Comparison of ENCODE assay signal across 1 cellular context in genomic region chr22:35400335-35400680, GRCh38.
TF ChIP-seq lines count a peak whose summit lies in the region.

No MANE protein-coding gene starts in this region.

TF ChIP-seq in K562, 482 proteins besides CTCF, POLR2A, EP300 and RAD21 (continued from another document and continues in another):
- TF ChIP-seq HCFC1 (IDR thresholded peaks at IDR 0.05; ENCODE audit: low read depth, low read length), result no peak
- TF ChIP-seq RBM39 (optimal IDR thresholded peaks at IDR 0.05; ENCODE audit: low read depth, low read length), result no peak
- no peak for TF ChIP-seq TCF15 (CRISPR knock-in tag; IDR thresholded peaks at IDR 0.05)
- no peak for TF ChIP-seq MAFG (tag; conservative IDR thresholded peaks at IDR 0.05)
- no peak for TF ChIP-seq NEUROD1 (IDR thresholded peaks at IDR 0.05; ENCODE audit: borderline replicate concordance, low read depth, low read length, partially characterized antibody)
- TF ChIP-seq RBBP5 (IDR thresholded peaks at IDR 0.05; ENCODE audit: borderline replicate concordance, insufficient read depth, low read length, poor library complexity, severe bottlenecking), result no peak
- TF ChIP-seq DDX20 (tag; IDR thresholded peaks at IDR 0.05; ENCODE audit: low read depth), result no peak
- 0 out of 2 replicates have a peak, but pooled peaks have one; percentile 34 for TF ChIP-seq SRSF3 (IDR thresholded peaks at IDR 0.05; ENCODE audit: insufficient read depth, low read length)
- 0 out of 2 replicates have a peak, but pooled peaks have one; percentile 10 for TF ChIP-seq MGA (IDR thresholded peaks at IDR 0.05)
- no peak for TF ChIP-seq TBL1XR1 (IDR thresholded peaks at IDR 0.05; ENCODE audit: low read length in 2 of 2)
- peak; percentile 83 for TF ChIP-seq RBFOX2 (IDR thresholded peaks at IDR 0.05; ENCODE audit: low read depth, low read length)
- TF ChIP-seq SMARCA5 (IDR thresholded peaks at IDR 0.05), result no peak
- TF ChIP-seq ARHGAP35 (IDR thresholded peaks at IDR 0.05; ENCODE audit: partially characterized antibody), result no peak
- TF ChIP-seq AFF4 (CRISPR knock-in tag; IDR thresholded peaks at IDR 0.05), result no peak; the same call in 1 of the 2 replicates
- peak; percentile 70; the same call in 1 of the 2 replicates for TF ChIP-seq POLR2G (IDR thresholded peaks at IDR 0.05; ENCODE audit: low read depth, low read length)
- TF ChIP-seq FOXA3 (CRISPR knock-in tag; conservative IDR thresholded peaks at IDR 0.05 in 1 of 2, IDR thresholded peaks at IDR 0.05 in 1 of 2), result no peak
- TF ChIP-seq SMAD2 (IDR thresholded peaks at IDR 0.05; ENCODE audit: low read depth, low read length), result no peak
- TF ChIP-seq ZNF655 (CRISPR knock-in tag; IDR thresholded peaks at IDR 0.05), result no peak
- no peak for TF ChIP-seq BRD9 (IDR thresholded peaks at IDR 0.05; ENCODE audit: low read depth, partially characterized antibody)
- TF ChIP-seq U2AF2 (optimal IDR thresholded peaks at IDR 0.05; ENCODE audit: low read depth, low read length), result no peak
- TF ChIP-seq NFIX (CRISPR knock-in tag; IDR thresholded peaks at IDR 0.05; ENCODE audit: low read depth), result no peak
- TF ChIP-seq, protein P1, sequence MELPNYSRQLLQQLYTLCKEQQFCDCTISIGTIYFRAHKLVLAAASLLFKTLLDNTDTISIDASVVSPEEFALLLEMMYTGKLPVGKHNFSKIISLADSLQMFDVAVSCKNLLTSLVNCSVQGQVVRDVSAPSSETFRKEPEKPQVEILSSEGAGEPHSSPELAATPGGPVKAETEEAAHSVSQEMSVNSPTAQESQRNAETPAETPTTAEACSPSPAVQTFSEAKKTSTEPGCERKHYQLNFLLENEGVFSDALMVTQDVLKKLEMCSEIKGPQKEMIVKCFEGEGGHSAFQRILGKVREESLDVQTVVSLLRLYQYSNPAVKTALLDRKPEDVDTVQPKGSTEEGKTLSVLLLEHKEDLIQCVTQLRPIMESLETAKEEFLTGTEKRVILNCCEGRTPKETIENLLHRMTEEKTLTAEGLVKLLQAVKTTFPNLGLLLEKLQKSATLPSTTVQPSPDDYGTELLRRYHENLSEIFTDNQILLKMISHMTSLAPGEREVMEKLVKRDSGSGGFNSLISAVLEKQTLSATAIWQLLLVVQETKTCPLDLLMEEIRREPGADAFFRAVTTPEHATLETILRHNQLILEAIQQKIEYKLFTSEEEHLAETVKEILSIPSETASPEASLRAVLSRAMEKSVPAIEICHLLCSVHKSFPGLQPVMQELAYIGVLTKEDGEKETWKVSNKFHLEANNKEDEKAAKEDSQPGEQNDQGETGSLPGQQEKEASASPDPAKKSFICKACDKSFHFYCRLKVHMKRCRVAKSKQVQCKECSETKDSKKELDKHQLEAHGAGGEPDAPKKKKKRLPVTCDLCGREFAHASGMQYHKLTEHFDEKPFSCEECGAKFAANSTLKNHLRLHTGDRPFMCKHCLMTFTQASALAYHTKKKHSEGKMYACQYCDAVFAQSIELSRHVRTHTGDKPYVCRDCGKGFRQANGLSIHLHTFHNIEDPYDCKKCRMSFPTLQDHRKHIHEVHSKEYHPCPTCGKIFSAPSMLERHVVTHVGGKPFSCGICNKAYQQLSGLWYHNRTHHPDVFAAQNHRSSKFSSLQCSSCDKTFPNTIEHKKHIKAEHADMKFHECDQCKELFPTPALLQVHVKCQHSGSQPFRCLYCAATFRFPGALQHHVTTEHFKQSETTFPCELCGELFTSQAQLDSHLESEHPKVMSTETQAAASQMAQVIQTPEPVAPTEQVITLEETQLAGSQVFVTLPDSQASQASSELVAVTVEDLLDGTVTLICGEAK (IDR thresholded peaks at IDR 0.05), result no peak
- TF ChIP-seq, protein P1 (CRISPR knock-in tag; IDR thresholded peaks at IDR 0.05), result no peak
- no peak for TF ChIP-seq CBX5 (IDR thresholded peaks at IDR 0.05; ENCODE audit: borderline replicate concordance, low read depth)
- no peak for TF ChIP-seq MTA2 (IDR thresholded peaks at IDR 0.05; ENCODE audit: low read depth)
- no peak for TF ChIP-seq ZNF77 (CRISPR knock-in tag; IDR thresholded peaks at IDR 0.05)
- TF ChIP-seq NFXL1 (CRISPR knock-in tag; IDR thresholded peaks at IDR 0.05), result no peak
